ENCODE assay signal across 8 cellular contexts in the genomic region with DNA sequence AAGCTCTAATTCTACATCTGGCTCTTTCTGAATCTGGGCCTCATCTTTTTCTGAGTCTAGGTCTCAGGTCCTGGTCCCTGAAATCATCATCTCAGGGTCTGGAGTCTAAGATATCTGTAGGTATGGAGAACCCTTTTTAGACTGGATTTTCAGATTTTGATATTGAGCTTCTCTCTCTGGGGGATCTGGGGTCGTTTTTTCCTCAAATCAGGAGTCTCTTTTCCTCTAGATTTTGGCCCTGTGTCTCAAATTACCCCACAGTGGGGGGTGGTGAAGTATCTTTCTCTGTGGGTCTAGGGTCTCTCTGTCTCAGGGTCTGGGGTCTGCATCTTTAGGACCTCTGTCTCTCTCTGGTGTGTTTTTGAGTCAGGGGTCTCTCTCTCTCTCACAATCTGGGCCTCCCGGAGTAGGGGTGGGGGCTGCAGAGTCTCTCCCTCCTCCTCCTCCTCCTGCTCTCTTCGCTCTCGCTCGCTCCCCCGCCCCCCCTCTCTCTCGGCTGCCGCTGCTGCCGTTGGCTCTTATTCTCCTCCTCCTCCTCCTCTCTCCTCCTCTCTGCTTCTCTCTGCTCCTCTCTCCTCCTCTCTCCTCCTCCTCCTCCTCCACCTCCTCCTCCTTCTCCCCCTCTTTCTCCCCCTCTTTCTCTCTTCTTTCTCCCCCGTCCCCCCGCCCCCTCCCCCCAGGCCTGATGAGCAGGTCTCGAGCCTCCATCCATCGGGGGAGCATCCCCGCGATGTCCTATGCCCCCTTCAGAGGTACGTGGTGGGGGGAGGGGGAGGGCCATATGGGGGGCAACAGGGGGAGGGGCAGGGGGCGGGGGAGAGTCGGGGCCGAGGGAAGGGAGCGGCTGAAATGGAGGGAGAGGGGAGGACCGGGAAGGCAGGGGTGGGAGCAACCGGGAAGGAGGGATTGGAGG. TPM values are rescaled to one million over a fixed set of nuclear protein-coding genes. Genes with fewer than 3 reads are reported as not detected.
A peak's percentile ranks its signal among the peaks of the same experiment; 100 is the strongest.
DNase-seq lines count a peak whose midpoint lies in the region; ATAC-seq and TF ChIP-seq lines count a peak whose summit lies in the region.

Gene SYNGAP1 (plus strand): TSS at position 486 of the 913 bp plus-strand sequence. CDS start 200 bp downstream, at position 686.

- TF ChIP-seq CTCF in choroid plexus epithelial cell (conservative IDR thresholded peaks at IDR 0.05; ENCODE audit: low read depth, low read length) (no peak), right lobe of liver (IDR thresholded peaks at IDR 0.05) (no peak)

- H3K4me3 ChIP-seq in HUES48 (ENCODE audit: low read depth, low read length): peak within 1 kb of the TSS; percentile 84
- peak within 1 kb of the TSS; percentile 58 for H3K4me3 ChIP-seq in choroid plexus epithelial cell (ENCODE audit: low read depth, low read length)
- no peak within 1 kb of the TSS for H3K4me3 ChIP-seq in right lobe of liver

- intact Hi-C loops in T-helper 1 cell treated with Interleukin-12 subunit alpha and Interleukin-12 subunit beta and Interleukin-4 antibody, amounts not matched to agents 30 ng/mL and 1 ng/mL, for 36 hours (cut with micrococcal nuclease): loop anchor here (2.0 to 10.0 kb wide), 12 partner anchors 35 to 1755 kb away; partner anchors contain the start of genes AGPAT1, C6orf47, CSNK2B and DXO
- intact Hi-C loops in right lobe of liver (cut with DNase I): no loop called here

- DNase-seq in choroid plexus epithelial cell (ENCODE audit: low read depth) (peak; percentile 66), right lobe of liver (no peak), dermis blood vessel endothelial cell (no peak), D341Med (ENCODE audit: low spot score) (no peak)
- peak; percentile 12 to 44 (median 28) for DNase-seq in stimulated activated naive CD4-positive, alpha-beta T cell (lab: John Stamatoyannopoulos, UW)
- no peak for DNase-seq in NK-92 treated with Interleukin-12 subunit alpha and Interleukin-12 subunit beta, amount 100 ng/mL, for 24 hours (lab: John Stamatoyannopoulos, UW)

- H3K4me1 ChIP-seq in HUES48 (ENCODE audit: control insufficient read depth, insufficient read depth, low read length): peaks cover 29% of the 10 kb centered on the region
- H3K4me1 ChIP-seq in right lobe of liver: peaks cover 0 to 13% (median 3%) of the 10 kb centered on the region in 4 donors

- H3K36me3 ChIP-seq in HUES48 (ENCODE audit: control insufficient read depth, insufficient read depth, low read length): peaks cover 36% of the 10 kb centered on the region
- H3K36me3 ChIP-seq in right lobe of liver: peaks cover 0 to 5% (median under 1%) of the 10 kb centered on the region in 4 donors

- 14% methylated on average over 21 of the region's 22 CpGs for WGBS in right lobe of liver (ENCODE audit: insufficient coverage, low coverage, low lambda C conversion rate, missing lambda C conversion rate)

- H3K9me3 ChIP-seq in HUES48 (ENCODE audit: control insufficient read depth, insufficient read depth, low read length) (no peaks in the 10 kb centered on the region), right lobe of liver (no peaks in the 10 kb centered on the region)

- no peak for ATAC-seq in right lobe of liver

- TF ChIP-seq POLR2A in right lobe of liver (IDR thresholded peaks at IDR 0.05): no peak

- H3K27ac ChIP-seq in HUES48 (ENCODE audit: low read depth, low read length): peak within 1 kb of the TSS; percentile 98
- peak within 1 kb of the TSS; percentile 83 to 90 (median 87) for H3K27ac ChIP-seq in right lobe of liver

- peak within 1 kb of the TSS; percentile 27; the same call in 1 of the 2 replicates for H3K9ac ChIP-seq in HUES48 (ENCODE audit: low read depth, low read length)

- no peaks in the 10 kb centered on the region for H3K27me3 ChIP-seq in HUES48 (ENCODE audit: control insufficient read depth, insufficient read depth, low read length)
- H3K27me3 ChIP-seq in right lobe of liver: no peaks in the 10 kb centered on the region

RNA-seq across cellular contexts. Expression of gene SYNGAP1, which starts in this region (rescaled TPM):
- 31.8 and 32.4 TPM in 2 replicates for total RNA-seq in T-helper 1 cell treated with Interleukin-12 subunit alpha and Interleukin-12 subunit beta and Interleukin-4 antibody, amounts not matched to agents 30 ng/mL and 1 ng/mL, for 36 hours
- total RNA-seq in right lobe of liver: 1 to 10 TPM; 1.8 to 4.1 (median 2.8) TPM
- total RNA-seq in dermis blood vessel endothelial cell: 2.4 and 2.5 TPM in 2 replicates

Comparison
In these comparisons a context has a peak if more than half of its experiments do, and no peak if none do; other contexts are left out.
1. H3K4me3 ChIP-seq: peak in HUES48 (single experiment) and choroid plexus epithelial cell (single experiment); none in right lobe of liver (0 of 3).
2. DNase-seq: peak in choroid plexus epithelial cell (single experiment) and stimulated activated naive CD4-positive, alpha-beta T cell (6 of 6); none in right lobe of liver (0 of 3), dermis blood vessel endothelial cell (single experiment), D341Med (single experiment) and NK-92 treated with Interleukin-12 subunit alpha and Interleukin-12 subunit beta, amount 100 ng/mL, for 24 hours (single experiment).